ENCODE assay signal across 14 cellular contexts in the genomic region with DNA sequence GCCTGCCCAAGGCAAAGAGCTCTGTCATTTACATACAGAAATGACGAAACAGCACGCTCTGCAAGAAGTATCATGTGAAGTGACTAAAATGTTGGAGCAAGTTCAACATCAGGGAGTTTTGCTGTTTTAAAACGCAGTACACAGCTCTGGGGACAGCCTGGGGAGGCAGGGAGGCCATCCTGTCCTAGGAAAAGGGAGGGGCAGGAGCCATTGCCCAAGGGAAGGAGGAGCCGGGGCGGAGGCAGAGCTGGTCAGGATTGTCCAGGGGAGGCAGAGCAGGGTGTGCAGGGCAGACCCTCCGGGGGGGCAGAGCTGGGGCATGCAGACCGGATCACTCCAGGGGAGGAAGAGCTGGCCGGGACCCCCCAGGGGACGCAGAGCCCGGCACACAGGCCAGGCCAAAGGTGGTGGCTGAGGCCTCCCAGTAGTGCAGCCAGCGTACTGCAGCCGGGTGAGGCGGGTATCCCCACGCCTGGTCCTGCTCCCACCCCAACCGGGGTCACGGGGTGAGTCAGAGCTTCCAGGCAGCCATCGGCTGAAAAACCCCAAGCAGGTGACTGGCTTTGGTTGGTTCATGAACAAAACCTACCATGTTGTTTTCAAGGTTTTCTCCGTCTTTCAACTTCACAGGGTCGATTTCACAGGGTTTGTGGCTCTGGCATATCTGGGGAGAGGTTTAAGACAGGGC. TPM values are rescaled to one million over a fixed set of nuclear protein-coding genes. Genes with fewer than 3 reads are reported as not detected.
DNase-seq lines count a peak whose midpoint lies in the region; ATAC-seq and TF ChIP-seq lines count a peak whose summit lies in the region.
"Had no signal": no experiment of that assay in that cellular context is flagged by ENCODE, and none has a peak within 500 bp of the region (broad histone marks: within the 10 kb centered on the region; RNA-seq: fewer than 3 reads in every experiment).

No MANE protein-coding gene starts in this region.

- H3K9ac ChIP-seq in PC-3 (ENCODE audit: low read length), result peak overlapping the region; percentile 28; the same call in 1 of the 2 replicates

- H4K20me1 ChIP-seq in PC-3 (ENCODE audit: low read length), result no peaks in the 10 kb centered on the region

- POLR2A ChIA-PET in PC-3 (lab: Charles Lee; ENCODE audit: unreplicated experiment), result interaction anchor here (0.6 kb wide), 1 partner anchor 91 kb away, joined by 3 read pairs; no protein-coding TSS in a partner anchor
- POLR2A ChIA-PET in CD8-positive, alpha-beta T cell (lab: Charles Lee), result no interaction called here

- no peak for TF ChIP-seq POLR2A in erythroblast (IDR thresholded peaks at IDR 0.05; ENCODE audit: low read length)
- TF ChIP-seq POLR2A in GM18505 (IDR thresholded peaks at IDR 0.05; ENCODE audit: borderline replicate concordance, extremely low read depth, insufficient read depth, insufficient read length), result no peak

- H3K27me3 ChIP-seq in PC-3 (ENCODE audit: low read length), result no peaks in the 10 kb centered on the region
- no peaks in the 10 kb centered on the region for H3K27me3 ChIP-seq in psoas muscle (ENCODE audit: insufficient read depth in 3 of 3, low read length in 2 of 3)
- H3K27me3 ChIP-seq in CD8-positive, alpha-beta T cell (ENCODE audit: insufficient read depth, low read length), result no peaks in the 10 kb centered on the region

- peak; percentile 63 for DNase-seq in ACHN
- DNase-seq in PC-3, result peak; percentile 65
- DNase-seq in fibroblast of peridontal ligament (ENCODE audit: extremely low read depth), result peak; percentile 23
- DNase-seq in psoas muscle, result peak; percentile 78 to 81
- DNase-seq in erythroblast (lab: John Stamatoyannopoulos, UW), result no peak
- no peak for DNase-seq in SW 1271 (lab: John Stamatoyannopoulos, UW)
- no peak for DNase-seq in CD8-positive, alpha-beta T cell
- DNase-seq: activated CD8-positive, alpha-beta memory T cell treated with anti-CD3 and anti-CD28 coated beads, Interleukin-2, amount 50 U/mL, for 4 hours; dermis blood vessel endothelial cell; NCI-H446 had no signal

- H3K36me3 ChIP-seq in PC-3 (ENCODE audit: low read depth, low read length) (no peaks in the 10 kb centered on the region), psoas muscle (ENCODE audit: insufficient read depth in 1 of 2, low read depth in 1 of 2) (peaks cover 0 to 71% of the 10 kb centered on the region in 2 donors)
- H3K36me3 ChIP-seq in CD8-positive, alpha-beta T cell (ENCODE audit: insufficient read depth, low read length), result peaks cover 84% of the 10 kb centered on the region

- BruUV-seq in PC-3 (replicated peaks; lab: Mats Ljungman, UMichigan), result no TSS peak

- intact Hi-C loops in PC-3 (cut with micrococcal nuclease), result loop anchor here (1.0 kb wide), 2 partner anchors 64 to 211 kb away; no protein-coding TSS in a partner anchor
- intact Hi-C loops in psoas muscle (cut with DNase I), result no loop called here
- intact Hi-C loops in CD8-positive, alpha-beta T cell (cut with DNase I, micrococcal nuclease), result loop anchor here in 1 of 2 experiments (10.0 kb wide), 1 partner anchor 201 kb away; no protein-coding TSS in a partner anchor

- CTCF ChIA-PET in PC-3 (lab: Charles Lee), result no interaction called here
- CTCF ChIA-PET in CD8-positive, alpha-beta T cell (lab: Charles Lee), result no interaction called here

- peak overlapping the region; percentile 48; the same call in 1 of the 2 replicates for H2AFZ ChIP-seq in PC-3 (ENCODE audit: low read length)

- no peaks in the 10 kb centered on the region for H3K79me2 ChIP-seq in PC-3 (ENCODE audit: low read length)

- H3K27ac Mint-ChIP-seq in CD8-positive, alpha-beta T cell, result no peak overlapping the region

- no peak overlapping the region for H3K4me3 ChIP-seq in PC-3 (ENCODE audit: low read length)
- H3K4me3 ChIP-seq in psoas muscle, result no peak overlapping the region
- no peak overlapping the region for H3K4me3 ChIP-seq in CD8-positive, alpha-beta T cell (ENCODE audit: low read depth, low read length)
- H3K4me3 ChIP-seq: SK-N-MC had no signal

- H3K9me3 ChIP-seq in PC-3 (ENCODE audit: low read length) (no peaks in the 10 kb centered on the region), psoas muscle (no peaks in the 10 kb centered on the region)
- H3K9me3 ChIP-seq in CD8-positive, alpha-beta T cell (ENCODE audit: low read length), result no peaks in the 10 kb centered on the region

- H3K36me3 Mint-ChIP-seq in CD8-positive, alpha-beta T cell, result peaks cover 47% of the 10 kb centered on the region

- no peaks in the 10 kb centered on the region for H3K9me3 Mint-ChIP-seq in CD8-positive, alpha-beta T cell

- H3F3A ChIP-seq in PC-3 (ENCODE audit: low read length, unreplicated experiment), result no peaks in the 10 kb centered on the region

- H3K4me1 ChIP-seq in PC-3 (ENCODE audit: insufficient read depth, low read length) (peaks cover 6% of the 10 kb centered on the region; the same call in 1 of the 2 replicates), psoas muscle (no peaks in the 10 kb centered on the region)
- H3K4me1 ChIP-seq in CD8-positive, alpha-beta T cell (ENCODE audit: insufficient read depth, low read length), result peaks cover 6% of the 10 kb centered on the region

- H3K27ac ChIP-seq in PC-3 (ENCODE audit: low read length) (peak overlapping the region; percentile 52), psoas muscle (no peak overlapping the region)
- H3K27ac ChIP-seq in CD8-positive, alpha-beta T cell (ENCODE audit: low read depth, low read length), result no peak overlapping the region
- H3K27ac ChIP-seq: C4-2B, SK-N-MC had no signal

- H3K27me3 Mint-ChIP-seq in CD8-positive, alpha-beta T cell (ENCODE audit: low read depth), result no peaks in the 10 kb centered on the region

- H3K4me1 Mint-ChIP-seq in CD8-positive, alpha-beta T cell (ENCODE audit: low read depth), result peaks cover 5% of the 10 kb centered on the region

- TF ChIP-seq CTCF in PC-3 (conservative IDR thresholded peaks at IDR 0.05; ENCODE audit: low read depth, low read length) (no peak), psoas muscle (IDR thresholded peaks at IDR 0.05) (no peak)
- TF ChIP-seq CTCF in CD8-positive, alpha-beta T cell (IDR thresholded peaks at IDR 0.05), result no peak

- 82 to 88% (median 86%) methylated on average over 19 of the region's 19 CpGs for WGBS in psoas muscle, 3 donors

- peak overlapping the region; percentile 59 for H3K4me2 ChIP-seq in PC-3 (ENCODE audit: low read length)

- ATAC-seq in PC-3 (peak; percentile 93), psoas muscle (peak in 3 of 4 donors; percentile 19 to 49 (median 47)), GM18505 (IDR thresholded peaks at IDR 0.05; ENCODE audit: unreplicated experiment) (no peak)
- ATAC-seq in CD8-positive, alpha-beta T cell, result no peak

- no peaks in the 10 kb centered on the region for H3K9me2 ChIP-seq in PC-3 (replicated peaks; ENCODE audit: low read length)

- in situ Hi-C loops in ACHN (cut with HindIII; ENCODE audit: low pct_ligation_motif_present, low pct_unique_long_range_greater_than_20kb, low sequenced_read_pairs), result no loop called here

- no peak overlapping the region for H3K4me3 Mint-ChIP-seq in CD8-positive, alpha-beta T cell

RNA-seq across cellular contexts. Expression of gene C13orf46, which starts 41.9 kb away (rescaled TPM):
- total RNA-seq in PC-3 (2014; rRNA removed) (0.07 and 0.23 TPM in 2 replicates), psoas muscle (1 to 10 TPM in 1 of 4 donors, under 1 TPM in 3; 0.24 to 2.5 (median 0.73) TPM)
- under 1 TPM in 2 of 3 donors, not detected in 1; 0.14 to 0.53 TPM for polyA plus RNA-seq in psoas muscle
- 10 to 100 TPM; 12.1 to 16.8 TPM for total RNA-seq in CD8-positive, alpha-beta T cell
- polyA plus RNA-seq: neural cell had no signal

Comparison
In these comparisons a context has a peak if more than half of its experiments do, and no peak if none do; other contexts are left out.
1. DNase-seq: peak in ACHN (single experiment), PC-3 (single experiment), fibroblast of peridontal ligament (single experiment) and psoas muscle (2 of 2); none in erythroblast (0 of 2), SW 1271 (0 of 2) and CD8-positive, alpha-beta T cell (0 of 7).
2. ATAC-seq: peak in PC-3 (single experiment) and psoas muscle (3 of 4); none in GM18505 (single experiment) and CD8-positive, alpha-beta T cell (single experiment).